ENCODE assay signal across 11 cellular contexts in the genomic region with DNA sequence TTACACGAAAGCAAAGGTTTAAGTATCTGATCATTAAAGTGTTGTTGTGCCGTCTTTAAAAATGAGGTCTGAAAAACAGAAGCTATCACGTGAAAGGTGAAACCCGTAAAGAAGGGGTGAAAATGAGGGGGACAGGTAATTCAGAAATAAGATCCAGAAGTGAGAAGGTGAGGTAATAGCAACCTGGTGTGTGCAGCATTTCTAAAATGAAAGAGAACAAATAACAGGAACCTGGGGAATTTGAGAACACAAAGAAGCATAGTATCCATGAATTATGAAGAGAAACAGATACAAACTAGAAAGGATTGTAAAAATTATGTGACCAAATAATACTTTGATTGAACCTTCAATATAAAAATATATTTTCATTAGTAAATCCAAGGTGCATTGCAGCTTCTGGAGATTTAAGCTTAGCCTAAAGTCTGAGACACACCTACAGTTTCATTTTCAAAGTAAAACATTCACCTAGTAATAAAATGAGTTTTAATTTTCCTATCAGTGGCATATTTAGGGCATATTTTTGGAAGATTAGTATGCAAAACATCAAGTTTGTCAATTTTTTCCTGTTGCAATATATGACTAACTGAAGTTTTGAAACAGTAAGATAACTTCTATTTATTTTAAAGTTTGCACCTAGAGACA. TPM values are rescaled to one million over a fixed set of nuclear protein-coding genes. Genes with fewer than 3 reads are reported as not detected.
DNase-seq lines count a peak whose midpoint lies in the region; ATAC-seq and TF ChIP-seq lines count a peak whose summit lies in the region.
"Had no signal": no experiment of that assay in that cellular context is flagged by ENCODE, and none has a peak within 500 bp of the region (broad histone marks: within the 10 kb centered on the region; RNA-seq: fewer than 3 reads in every experiment).

No MANE protein-coding gene starts in this region.

- H3K27ac Mint-ChIP-seq in nephron: no peak overlapping the region

- peaks cover 42% of the 10 kb centered on the region for H3F3A ChIP-seq in MM.1S (ENCODE audit: insufficient read depth, low read length)

- H3K27ac ChIP-seq in MM.1S (ENCODE audit: low read length) (peak overlapping the region; percentile 50; the same call in 1 of the 2 replicates), dorsolateral prefrontal cortex (peak overlapping the region in 56 of 59 donors; percentile 30 to 98 (median 94))
- H3K27ac ChIP-seq: SK-N-MC had no signal

- peak overlapping the region; percentile 92 to 98 (median 94) for H3K4me3 Mint-ChIP-seq in nephron

- peak overlapping the region; percentile 86 for H3K4me2 ChIP-seq in MM.1S (ENCODE audit: low read depth, low read length)

- no peaks in the 10 kb centered on the region for H4K20me1 ChIP-seq in MM.1S (ENCODE audit: insufficient read depth, low read length)

- H3K9ac ChIP-seq in ES-I3 (ENCODE audit: low read depth, low read length) (peak overlapping the region; percentile 76; the same call in 1 of the 2 replicates), MM.1S (ENCODE audit: low read length) (peak overlapping the region; percentile 78)

- H3K36me3 Mint-ChIP-seq in nephron (ENCODE audit: low read depth): peaks cover 5% of the 10 kb centered on the region

- H3K36me3 ChIP-seq in ES-I3 (ENCODE audit: insufficient read depth, low read length) (peaks cover 10% of the 10 kb centered on the region; the same call in 1 of the 2 replicates), MM.1S (replicated peaks; ENCODE audit: insufficient read depth, low read length) (no peaks in the 10 kb centered on the region)

- H2AFZ ChIP-seq in MM.1S (ENCODE audit: low read length): peak overlapping the region; percentile 88; the same call in 1 of the 2 replicates

- intact Hi-C loops in dorsolateral prefrontal cortex (cut with DNase I): no loop called here
- intact Hi-C loops in left colon (cut with DNase I, micrococcal nuclease): no loop called here

- no peaks in the 10 kb centered on the region for H3K9me3 Mint-ChIP-seq in nephron

- DNase-seq in MM.1S (peak; percentile 14), dorsolateral prefrontal cortex (no peak), cerebellar cortex (ENCODE audit: low spot score) (no peak), NCI-H2081 (lab: John Stamatoyannopoulos, UW) (no peak), left colon (no peak), GM13977 (ENCODE audit: low spot score) (no peak)
- DNase-seq: activated gamma-delta T cell; stimulated activated CD8-positive, alpha-beta memory T cell treated with anti-CD3 and anti-CD28 coated beads, Interleukin-4, amount 100 ng/mL, for 48 hours had no signal

- H3K27me3 ChIP-seq in MM.1S (replicated peaks; ENCODE audit: insufficient read depth, low read length): no peaks in the 10 kb centered on the region
- H3K27me3 ChIP-seq in dorsolateral prefrontal cortex: peaks cover 0 to 61% (median 13%) of the 10 kb centered on the region in 45 donors

- H3K79me2 ChIP-seq in MM.1S (ENCODE audit: low read length): no peaks in the 10 kb centered on the region

- TF ChIP-seq CTCF in MM.1S (IDR thresholded peaks at IDR 0.05; ENCODE audit: low read length) (no peak), dorsolateral prefrontal cortex (IDR thresholded peaks at IDR 0.05 in 54 of 56, conservative IDR thresholded peaks at IDR 0.05 in 2 of 56; ENCODE audit: low read depth in 1 of 56, partially characterized antibody in 56 of 56) (no peak), nephron (IDR thresholded peaks at IDR 0.05; ENCODE audit: unreplicated experiment in 3 of 3) (no peak), GM13977 (IDR thresholded peaks at IDR 0.05; ENCODE audit: extremely low read depth, insufficient read depth, missing control alignments) (no peak)

- H3K9me2 ChIP-seq in MM.1S (replicated peaks; ENCODE audit: insufficient read depth, low read length): no peaks in the 10 kb centered on the region

- peaks cover 29% of the 10 kb centered on the region for H3K4me1 Mint-ChIP-seq in nephron

- peaks cover 65% of the 10 kb centered on the region for H3K27me3 Mint-ChIP-seq in nephron (ENCODE audit: low read depth)

- H3K4me1 ChIP-seq in ES-I3 (ENCODE audit: insufficient read depth, low read length) (peaks cover 21% of the 10 kb centered on the region), MM.1S (ENCODE audit: low read length) (peaks cover 6% of the 10 kb centered on the region; the same call in 1 of the 2 replicates)

- H3K4me3 ChIP-seq in MM.1S (ENCODE audit: low read length): peak overlapping the region; percentile 90
- H3K4me3 ChIP-seq in dorsolateral prefrontal cortex: peak overlapping the region; percentile 51 to 91 (median 78)

- in situ Hi-C loops in GM13977 (cut with MboI; ENCODE audit: low pct_unique_long_range_greater_than_20kb, low sequenced_read_pairs, unreplicated experiment): loop anchor here (10.0 kb wide), 1 partner anchor 236 kb away; no protein-coding TSS in a partner anchor

- ATAC-seq in left colon: no peak

- H3K9me3 ChIP-seq in ES-I3 (ENCODE audit: control insufficient read depth, insufficient read depth, low read length) (no peaks in the 10 kb centered on the region), MM.1S (replicated peaks; ENCODE audit: insufficient read depth, low read length) (no peaks in the 10 kb centered on the region)

RNA-seq across cellular contexts. Expression of a gene that starts 1.4 kb away (rescaled TPM):
- total RNA-seq in dorsolateral prefrontal cortex: 10 to 100 TPM in 16 of 120 experiments, 1 to 10 TPM in 104; 3.3 to 16.5 (median 7.2) TPM
- total RNA-seq in left colon: 1 to 10 TPM in 1 of 2 donors, under 1 TPM in 1; 0.76 to 1.3 TPM

RNA-seq across cellular contexts. Expression of a gene that starts 39.9 kb away (rescaled TPM):
- total RNA-seq in dorsolateral prefrontal cortex (100 to 1,000 TPM in 118 of 120 experiments, 10 to 100 TPM in 2; 63.5 to 252 (median 193) TPM), left colon (10 to 100 TPM; 25.6 to 39.2 TPM)
